In genomic region chr2:174192664-174193063, GRCh38 we compare ENCODE assay signal across 32 cellular contexts.
"Had no signal": no experiment of that assay in that cellular context is flagged by ENCODE, and none has a peak within 500 bp of the region (broad histone marks: within the 10 kb centered on the region; RNA-seq: fewer than 3 reads in every experiment).

No MANE protein-coding gene starts in this region.

- ATAC-seq: activated CD4-positive, alpha-beta T cell treated with anti-CD3 and anti-CD28 coated beads for 36 hours; activated CD8-positive, alpha-beta memory T cell treated with anti-CD3 and anti-CD28 coated beads, Interleukin-2, amount 10 ng/mL, durations not matched to agents 7 days and 5 days; activated CD8-positive, alpha-beta T cell treated with anti-CD3 and anti-CD28 coated beads, Interleukin-2, amount 10 ng/mL, durations not matched to agents 7 days and 5 days; activated naive CD8-positive, alpha-beta T cell treated with anti-CD3 and anti-CD28 coated beads, Interleukin-2, amount 50 U/mL, for 24 hours; body of pancreas; effector memory CD8-positive, alpha-beta T cell; foreskin keratinocyte; gastrocnemius medialis; heart left ventricle had no signal

- H3K27me3 ChIP-seq: adrenal gland, body of pancreas, esophagus muscularis mucosa, foreskin keratinocyte, gastrocnemius medialis, heart left ventricle had no signal

- DNase-seq: activated CD4-positive, alpha-beta memory T cell treated with anti-CD3 and anti-CD28 coated beads for 36 hours; activated CD4-positive, alpha-beta T cell treated with anti-CD3 and anti-CD28 coated beads for 36 hours; activated CD4-positive, alpha-beta T cell treated with anti-CD3 and anti-CD28 coated beads, Interleukin-2, amount 10 ng/mL, durations not matched to agents 24 days and 14 days; activated CD4-positive, CD25-positive, alpha-beta regulatory T cell; activated CD4-positive, CD25-positive, alpha-beta regulatory T cell treated with anti-CD3 and anti-CD28 coated beads, Interleukin-2, amount 50 U/mL, for 72 hours; activated CD8-positive, alpha-beta memory T cell treated with anti-CD3 and anti-CD28 coated beads, Interleukin-2, amount 10 ng/mL, durations not matched to agents 7 days and 5 days; activated CD8-positive, alpha-beta memory T cell treated with anti-CD3 and anti-CD28 coated beads, Interleukin-2, amount 50 U/mL, for 4 hours; activated CD8-positive, alpha-beta T cell treated with anti-CD3 and anti-CD28 coated beads, Interleukin-2, amount 10 ng/mL, durations not matched to agents 7 days and 5 days; activated effector memory CD4-positive, alpha-beta T cell treated with anti-CD3 and anti-CD28 coated beads, Interleukin-2, amount 50 U/mL, for 16 hours; activated naive CD4-positive, alpha-beta T cell treated with anti-CD3 and anti-CD28 coated beads for 36 hours; activated naive CD8-positive, alpha-beta T cell treated with anti-CD3 and anti-CD28 coated beads for 36 hours; activated naive CD8-positive, alpha-beta T cell treated with anti-CD3 and anti-CD28 coated beads, Interleukin-2, amount 50 U/mL, for 24 hours; activated T-cell treated with anti-CD3 and anti-CD28 coated beads, Interleukin-2, amount 50 U/mL, for 1 hour; activated T-cell treated with anti-CD3 and anti-CD28 coated beads, Interleukin-2, amount 50 U/mL, for 48 hours; adrenal gland; amygdala; aorta; body of pancreas; caudate nucleus; cortex of kidney; dermis blood vessel endothelial cell; effector CD4-positive, alpha-beta T cell; effector memory CD8-positive, alpha-beta T cell; erythroblast; foreskin keratinocyte; gastrocnemius medialis; glutamatergic neuron; heart left ventricle; T-helper 2 cell had no signal

- H3K9me3 ChIP-seq: adrenal gland, body of pancreas, esophagus muscularis mucosa, gastrocnemius medialis had no signal

- FAIRE-seq: colon had no signal

- H3K4me3 ChIP-seq: adrenal gland, body of pancreas, esophagus muscularis mucosa, gastrocnemius medialis, heart left ventricle had no signal

- H3K27ac ChIP-seq: adrenal gland, body of pancreas, esophagus muscularis mucosa, foreskin keratinocyte, gastrocnemius medialis, heart left ventricle, VCaP had no signal

- H3K36me3 ChIP-seq: adrenal gland, esophagus muscularis mucosa, gastrocnemius medialis, heart left ventricle had no signal

- H3K4me1 ChIP-seq: gastrocnemius medialis, heart left ventricle had no signal
